In the genomic region with DNA sequence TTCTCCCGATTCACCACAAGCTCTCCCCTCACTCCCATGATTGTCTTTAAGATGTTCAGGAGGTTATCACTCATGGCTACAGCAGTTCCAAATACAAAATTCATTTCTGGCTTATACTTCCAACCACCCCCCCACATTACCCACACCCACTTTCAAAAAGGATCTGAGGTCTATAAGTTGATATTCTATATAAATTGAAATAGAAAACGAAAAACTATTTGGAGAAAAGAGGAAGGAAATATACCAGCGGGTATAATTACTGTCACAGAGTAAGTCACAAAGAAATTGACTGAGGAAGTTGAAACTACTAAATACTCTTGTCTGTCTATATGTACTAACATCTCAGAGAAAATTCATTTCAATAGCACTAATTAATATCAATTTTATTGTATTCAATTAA, we compare ENCODE assay signal across 14 cellular contexts.
DNase-seq lines count a peak whose midpoint lies in the region; ATAC-seq and TF ChIP-seq lines count a peak whose summit lies in the region.
"Had no signal": no experiment of that assay in that cellular context is flagged by ENCODE, and none has a peak within 500 bp of the region (broad histone marks: within the 10 kb centered on the region; RNA-seq: fewer than 3 reads in every experiment).

No MANE protein-coding gene starts in this region.

- intact Hi-C loops in body of pancreas (cut with DNase I): no loop called here

- TF ChIP-seq POLR2A in body of pancreas (IDR thresholded peaks at IDR 0.05): no peak

- H3K4me3 ChIP-seq in GM06990 (replicated peaks; ENCODE audit: low read depth, low read length) (no peak overlapping the region), body of pancreas (no peak overlapping the region)

- H3K4me1 ChIP-seq in body of pancreas: no peaks in the 10 kb centered on the region

- ATAC-seq in GM19463 (IDR thresholded peaks at IDR 0.05; ENCODE audit: unreplicated experiment) (peak; percentile 60), HG03135 (IDR thresholded peaks at IDR 0.05; ENCODE audit: unreplicated experiment) (peak; percentile 69), body of pancreas (no peak)
- ATAC-seq: activated CD8-positive, alpha-beta memory T cell treated with anti-CD3 and anti-CD28 coated beads, Interleukin-2, amount 10 ng/mL, durations not matched to agents 7 days and 5 days had no signal

- no peaks in the 10 kb centered on the region for H3K9me3 ChIP-seq in body of pancreas

- TF ChIP-seq CTCF in GM06990 (IDR thresholded peaks at IDR 0.05; ENCODE audit: insufficient read depth, low read length, poor library complexity, severe bottlenecking) (no peak), body of pancreas (IDR thresholded peaks at IDR 0.05) (no peak)

- H3K27me3 ChIP-seq in GM06990 (replicated peaks; ENCODE audit: control insufficient read depth, insufficient read depth, low read length): no peaks in the 10 kb centered on the region
- no peaks in the 10 kb centered on the region for H3K27me3 ChIP-seq in body of pancreas

- DNase-seq in GM06990 (ENCODE audit: extremely low read depth, insufficient read length) (peak; percentile 14), SKM-1 (lab: John Stamatoyannopoulos, UW; ENCODE audit: unreplicated experiment) (peak; percentile 26), body of pancreas (no peak), NCI-H748 (lab: John Stamatoyannopoulos, UW; ENCODE audit: unreplicated experiment) (no peak), NK-92 (lab: John Stamatoyannopoulos, UW; ENCODE audit: unreplicated experiment) (no peak), 8988T (no peak)
- DNase-seq: activated CD8-positive, alpha-beta memory T cell treated with anti-CD3 and anti-CD28 coated beads, Interleukin-2, amount 10 ng/mL, durations not matched to agents 7 days and 5 days; cortex of kidney; foreskin fibroblast; kidney; NCI-H1048; stimulated activated CD4-positive, alpha-beta T cell treated with anti-CD3 and anti-CD28 coated beads, Interleukin-15, amount 100 ng/mL, for 24 hours had no signal

- no peak overlapping the region for H3K27ac ChIP-seq in body of pancreas

- WGBS in body of pancreas, 2 donors: 61 to 63% methylated on average over 3 of the region's 3 CpGs

- H3K36me3 ChIP-seq in GM06990 (ENCODE audit: control insufficient read depth, insufficient read depth, low read length) (no peaks in the 10 kb centered on the region), body of pancreas (replicated peaks in 1 of 2; ENCODE audit: insufficient read depth in 1 of 2, low read depth in 2 of 2) (no peaks in the 10 kb centered on the region)

Comparison
In these comparisons a context has a peak if more than half of its experiments do, and no peak if none do; other contexts are left out.
1. DNase-seq: peak in GM06990 (single experiment) and SKM-1 (single experiment); none in body of pancreas (0 of 4), NCI-H748 (single experiment), NK-92 (single experiment) and 8988T (single experiment).